In the genomic region with DNA sequence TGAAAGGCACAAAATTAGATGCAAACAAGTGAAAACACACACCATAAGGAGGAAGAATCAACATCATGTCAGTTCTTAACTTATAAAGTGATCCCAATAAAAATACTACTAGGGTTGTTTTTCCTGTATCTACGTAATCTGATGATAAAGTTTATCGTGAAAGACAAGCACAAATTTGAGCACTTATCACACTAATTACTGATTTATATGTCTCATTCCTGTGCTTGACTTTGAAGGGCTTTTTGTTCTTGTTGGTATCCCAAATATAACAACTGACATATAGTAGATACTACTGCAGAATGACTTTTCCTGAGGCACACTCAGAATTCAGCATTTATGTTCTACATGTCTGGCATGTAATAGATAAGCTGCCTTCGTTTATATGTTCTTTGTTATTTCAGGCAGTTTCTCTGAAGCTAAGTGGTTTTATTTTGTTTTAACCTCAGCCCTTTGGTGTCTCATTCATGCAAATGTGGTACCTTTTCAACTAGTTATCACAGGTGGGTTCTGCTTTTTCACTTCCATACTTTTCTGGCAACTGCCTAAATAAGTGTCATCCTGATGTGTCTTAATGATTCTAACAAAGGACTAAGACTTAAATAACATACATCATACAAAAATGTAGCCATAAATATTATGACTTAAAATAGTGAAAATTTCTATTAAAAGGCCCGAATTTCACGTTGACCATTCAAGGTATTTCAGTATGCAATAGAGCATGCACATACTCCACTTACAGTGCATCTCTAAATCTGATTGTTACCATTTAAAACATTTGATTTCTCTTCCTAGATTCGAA, we compare ENCODE assay signal across 1 cellular context.
A peak's percentile ranks its signal among the peaks of the same experiment; 100 is the strongest.
TF ChIP-seq lines count a peak whose summit lies in the region.

No MANE protein-coding gene starts in this region.

TF ChIP-seq in K562, 482 proteins besides CTCF, POLR2A, EP300 and RAD21 (continued from another document):
- TF ChIP-seq, protein P1, sequence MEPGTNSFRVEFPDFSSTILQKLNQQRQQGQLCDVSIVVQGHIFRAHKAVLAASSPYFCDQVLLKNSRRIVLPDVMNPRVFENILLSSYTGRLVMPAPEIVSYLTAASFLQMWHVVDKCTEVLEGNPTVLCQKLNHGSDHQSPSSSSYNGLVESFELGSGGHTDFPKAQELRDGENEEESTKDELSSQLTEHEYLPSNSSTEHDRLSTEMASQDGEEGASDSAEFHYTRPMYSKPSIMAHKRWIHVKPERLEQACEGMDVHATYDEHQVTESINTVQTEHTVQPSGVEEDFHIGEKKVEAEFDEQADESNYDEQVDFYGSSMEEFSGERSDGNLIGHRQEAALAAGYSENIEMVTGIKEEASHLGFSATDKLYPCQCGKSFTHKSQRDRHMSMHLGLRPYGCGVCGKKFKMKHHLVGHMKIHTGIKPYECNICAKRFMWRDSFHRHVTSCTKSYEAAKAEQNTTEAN (CRISPR knock-in tag; IDR thresholded peaks at IDR 0.05) = no peak
- TF ChIP-seq TEAD4 (IDR thresholded peaks at IDR 0.05; ENCODE audit: low read length) = peak; percentile 34; the same call in 1 of the 2 replicates
- no peak for TF ChIP-seq TEAD4 (CRISPR knock-in tag; IDR thresholded peaks at IDR 0.05; ENCODE audit: borderline replicate concordance)
- TF ChIP-seq, protein P2, sequence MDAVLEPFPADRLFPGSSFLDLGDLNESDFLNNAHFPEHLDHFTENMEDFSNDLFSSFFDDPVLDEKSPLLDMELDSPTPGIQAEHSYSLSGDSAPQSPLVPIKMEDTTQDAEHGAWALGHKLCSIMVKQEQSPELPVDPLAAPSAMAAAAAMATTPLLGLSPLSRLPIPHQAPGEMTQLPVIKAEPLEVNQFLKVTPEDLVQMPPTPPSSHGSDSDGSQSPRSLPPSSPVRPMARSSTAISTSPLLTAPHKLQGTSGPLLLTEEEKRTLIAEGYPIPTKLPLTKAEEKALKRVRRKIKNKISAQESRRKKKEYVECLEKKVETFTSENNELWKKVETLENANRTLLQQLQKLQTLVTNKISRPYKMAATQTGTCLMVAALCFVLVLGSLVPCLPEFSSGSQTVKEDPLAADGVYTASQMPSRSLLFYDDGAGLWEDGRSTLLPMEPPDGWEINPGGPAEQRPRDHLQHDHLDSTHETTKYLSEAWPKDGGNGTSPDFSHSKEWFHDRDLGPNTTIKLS (IDR thresholded peaks at IDR 0.05; ENCODE audit: borderline replicate concordance, low read depth) = no peak
- TF ChIP-seq, protein P3, sequence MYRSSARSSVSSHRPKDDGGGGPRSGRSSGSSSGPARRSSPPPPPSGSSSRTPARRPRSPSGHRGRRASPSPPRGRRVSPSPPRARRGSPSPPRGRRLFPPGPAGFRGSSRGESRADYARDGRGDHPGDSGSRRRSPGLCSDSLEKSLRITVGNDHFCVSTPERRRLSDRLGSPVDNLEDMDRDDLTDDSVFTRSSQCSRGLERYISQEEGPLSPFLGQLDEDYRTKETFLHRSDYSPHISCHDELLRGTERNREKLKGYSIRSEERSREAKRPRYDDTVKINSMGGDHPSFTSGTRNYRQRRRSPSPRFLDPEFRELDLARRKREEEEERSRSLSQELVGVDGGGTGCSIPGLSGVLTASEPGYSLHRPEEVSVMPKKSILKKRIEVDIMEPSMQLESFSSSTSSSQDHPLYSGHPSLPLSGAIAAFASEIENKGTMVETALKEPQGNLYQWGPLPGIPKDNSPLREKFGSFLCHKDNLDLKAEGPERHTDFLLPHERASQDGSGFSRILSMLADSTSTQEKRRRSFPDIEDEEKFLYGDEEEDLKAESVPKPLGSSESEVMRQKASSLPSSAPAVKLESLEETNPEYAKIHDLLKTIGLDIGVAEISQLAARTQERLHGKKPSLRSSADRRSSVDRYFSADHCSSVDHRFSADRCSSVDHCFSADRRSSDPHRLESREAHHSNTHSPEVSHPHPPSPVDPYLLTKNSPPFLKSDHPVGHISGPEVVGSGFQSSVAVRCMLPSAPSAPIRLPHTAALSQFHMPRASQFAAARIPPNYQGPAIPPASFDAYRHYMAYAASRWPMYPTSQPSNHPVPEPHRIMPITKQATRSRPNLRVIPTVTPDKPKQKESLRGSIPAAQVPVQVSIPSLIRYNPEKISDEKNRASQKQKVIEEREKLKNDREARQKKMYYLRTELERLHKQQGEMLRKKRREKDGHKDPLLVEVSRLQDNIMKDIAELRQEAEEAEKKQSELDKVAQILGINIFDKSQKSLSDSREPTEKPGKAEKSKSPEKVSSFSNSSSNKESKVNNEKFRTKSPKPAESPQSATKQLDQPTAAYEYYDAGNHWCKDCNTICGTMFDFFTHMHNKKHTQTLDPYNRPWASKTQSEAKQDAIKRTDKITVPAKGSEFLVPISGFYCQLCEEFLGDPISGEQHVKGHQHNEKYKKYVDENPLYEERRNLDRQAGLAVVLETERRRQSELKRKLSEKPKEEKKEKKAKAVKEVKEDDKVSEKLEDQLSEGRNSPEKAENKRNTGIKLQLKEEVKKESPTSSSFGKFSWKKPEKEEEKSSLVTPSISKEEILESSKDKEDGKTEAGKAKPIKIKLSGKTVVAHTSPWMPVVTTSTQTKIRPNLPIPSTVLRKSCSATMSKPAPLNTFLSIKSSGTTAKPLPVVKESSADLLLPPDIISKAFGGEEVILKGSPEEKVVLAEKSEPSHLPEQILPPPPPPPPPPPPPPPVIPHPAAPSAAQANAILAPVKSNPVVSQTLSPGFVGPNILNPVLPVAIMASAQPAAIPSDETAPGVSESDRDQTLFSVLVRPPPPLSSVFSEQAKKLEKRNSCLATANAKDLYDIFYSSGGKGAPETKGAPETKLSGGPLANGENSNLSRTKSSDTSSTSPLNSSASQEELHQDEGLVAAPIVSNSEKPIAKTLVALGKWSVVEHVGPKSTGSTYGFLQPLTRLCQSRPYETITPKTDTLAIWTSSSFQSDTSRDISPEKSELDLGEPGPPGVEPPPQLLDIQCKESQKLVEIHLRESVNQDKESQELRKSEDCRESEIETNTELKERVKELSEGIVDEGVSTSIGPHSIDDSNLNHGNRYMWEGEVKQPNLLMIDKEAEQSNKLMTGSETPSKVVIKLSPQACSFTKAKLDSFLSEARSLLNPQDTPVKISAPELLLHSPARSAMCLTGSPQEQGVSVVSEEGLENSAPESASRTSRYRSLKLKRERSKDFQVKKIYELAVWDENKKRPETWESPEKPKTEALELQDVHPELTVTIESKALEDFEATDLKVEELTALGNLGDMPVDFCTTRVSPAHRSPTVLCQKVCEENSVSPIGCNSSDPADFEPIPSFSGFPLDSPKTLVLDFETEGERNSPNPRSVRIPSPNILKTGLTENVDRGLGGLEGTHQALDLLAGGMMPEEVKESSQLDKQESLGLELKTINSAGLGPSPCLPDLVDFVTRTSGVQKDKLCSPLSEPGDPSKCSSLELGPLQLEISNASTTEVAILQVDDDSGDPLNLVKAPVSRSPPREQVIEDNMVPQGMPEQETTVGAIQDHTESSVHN (IDR thresholded peaks at IDR 0.05; ENCODE audit: borderline replicate concordance in 1 of 2, low read depth in 1 of 2) = no peak
- TF ChIP-seq SMARCA4 (IDR thresholded peaks at IDR 0.05) = peak; percentile 21; the same call in 1 of the 2 replicates
- no peak for TF ChIP-seq ZNF316 (IDR thresholded peaks at IDR 0.05)
- no peak for TF ChIP-seq ZNF668 (CRISPR knock-in tag; IDR thresholded peaks at IDR 0.05)
- TF ChIP-seq POLR2AphosphoS5 (IDR thresholded peaks at IDR 0.05; ENCODE audit: control insufficient read depth, insufficient read depth, low read depth, low read length) = no peak
- TF ChIP-seq, protein P4, sequence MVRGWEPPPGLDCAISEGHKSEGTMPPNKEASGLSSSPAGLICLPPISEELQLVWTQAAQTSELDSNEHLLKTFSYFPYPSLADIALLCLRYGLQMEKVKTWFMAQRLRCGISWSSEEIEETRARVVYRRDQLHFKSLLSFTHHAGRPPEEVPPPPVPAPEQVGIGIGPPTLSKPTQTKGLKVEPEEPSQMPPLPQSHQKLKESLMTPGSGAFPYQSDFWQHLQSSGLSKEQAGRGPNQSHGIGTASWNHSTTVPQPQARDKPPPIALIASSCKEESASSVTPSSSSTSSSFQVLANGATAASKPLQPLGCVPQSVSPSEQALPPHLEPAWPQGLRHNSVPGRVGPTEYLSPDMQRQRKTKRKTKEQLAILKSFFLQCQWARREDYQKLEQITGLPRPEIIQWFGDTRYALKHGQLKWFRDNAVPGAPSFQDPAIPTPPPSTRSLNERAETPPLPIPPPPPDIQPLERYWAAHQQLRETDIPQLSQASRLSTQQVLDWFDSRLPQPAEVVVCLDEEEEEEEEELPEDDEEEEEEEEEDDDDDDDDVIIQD (CRISPR knock-in tag; IDR thresholded peaks at IDR 0.05) = no peak
- no peak for TF ChIP-seq TCFL5 (CRISPR knock-in tag; conservative IDR thresholded peaks at IDR 0.05)
- TF ChIP-seq TCF3 (CRISPR knock-in tag; IDR thresholded peaks at IDR 0.05) = peak; percentile 65
- TF ChIP-seq MTA2 (IDR thresholded peaks at IDR 0.05; ENCODE audit: low read depth) = peak; percentile 19; the same call in 1 of the 2 replicates
- no peak for TF ChIP-seq EP400 (IDR thresholded peaks at IDR 0.05)
- TF ChIP-seq, protein P5, sequence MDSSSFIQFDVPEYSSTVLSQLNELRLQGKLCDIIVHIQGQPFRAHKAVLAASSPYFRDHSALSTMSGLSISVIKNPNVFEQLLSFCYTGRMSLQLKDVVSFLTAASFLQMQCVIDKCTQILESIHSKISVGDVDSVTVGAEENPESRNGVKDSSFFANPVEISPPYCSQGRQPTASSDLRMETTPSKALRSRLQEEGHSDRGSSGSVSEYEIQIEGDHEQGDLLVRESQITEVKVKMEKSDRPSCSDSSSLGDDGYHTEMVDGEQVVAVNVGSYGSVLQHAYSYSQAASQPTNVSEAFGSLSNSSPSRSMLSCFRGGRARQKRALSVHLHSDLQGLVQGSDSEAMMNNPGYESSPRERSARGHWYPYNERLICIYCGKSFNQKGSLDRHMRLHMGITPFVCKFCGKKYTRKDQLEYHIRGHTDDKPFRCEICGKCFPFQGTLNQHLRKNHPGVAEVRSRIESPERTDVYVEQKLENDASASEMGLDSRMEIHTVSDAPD (CRISPR knock-in tag; IDR thresholded peaks at IDR 0.05) = no peak
- TF ChIP-seq CTBP1 (IDR thresholded peaks at IDR 0.05; ENCODE audit: borderline replicate concordance) = no peak
- 0 out of 4 replicates have a peak, but pooled peaks of 1 of the 2 experiments have one; percentile 9 for TF ChIP-seq FOXA3 (CRISPR knock-in tag; conservative IDR thresholded peaks at IDR 0.05 in 1 of 2, IDR thresholded peaks at IDR 0.05 in 1 of 2)
- TF ChIP-seq L3MBTL2 (IDR thresholded peaks at IDR 0.05) = no peak
- TF ChIP-seq TRIM28 (IDR thresholded peaks at IDR 0.05) = no peak
- TF ChIP-seq SNIP1 (IDR thresholded peaks at IDR 0.05; ENCODE audit: low read depth) = no peak
- TF ChIP-seq GABPB2 (CRISPR knock-in tag; conservative IDR thresholded peaks at IDR 0.05) = no peak
- no peak for TF ChIP-seq ZFPM2 (CRISPR knock-in tag; IDR thresholded peaks at IDR 0.05)
- 0 out of 2 replicates have a peak, but pooled peaks have one; percentile 49 for TF ChIP-seq MYNN (IDR thresholded peaks at IDR 0.05)
- no peak for TF ChIP-seq MYNN (CRISPR knock-in tag; IDR thresholded peaks at IDR 0.05)
- TF ChIP-seq EWSR1 (IDR thresholded peaks at IDR 0.05; ENCODE audit: borderline replicate concordance, low read depth, partially characterized antibody) = no peak
- TF ChIP-seq TAL1 (IDR thresholded peaks at IDR 0.05) = peak; percentile 57
- TF ChIP-seq POLR3A (IDR thresholded peaks at IDR 0.05; ENCODE audit: borderline replicate concordance, extremely low read depth, insufficient read depth, insufficient read length) = no peak
- TF ChIP-seq RBM34 (IDR thresholded peaks at IDR 0.05; ENCODE audit: borderline replicate concordance, insufficient read depth, low read length) = no peak
- no peak for TF ChIP-seq CHCHD3 (CRISPR knock-in tag; IDR thresholded peaks at IDR 0.05)
- TF ChIP-seq, protein P6, sequence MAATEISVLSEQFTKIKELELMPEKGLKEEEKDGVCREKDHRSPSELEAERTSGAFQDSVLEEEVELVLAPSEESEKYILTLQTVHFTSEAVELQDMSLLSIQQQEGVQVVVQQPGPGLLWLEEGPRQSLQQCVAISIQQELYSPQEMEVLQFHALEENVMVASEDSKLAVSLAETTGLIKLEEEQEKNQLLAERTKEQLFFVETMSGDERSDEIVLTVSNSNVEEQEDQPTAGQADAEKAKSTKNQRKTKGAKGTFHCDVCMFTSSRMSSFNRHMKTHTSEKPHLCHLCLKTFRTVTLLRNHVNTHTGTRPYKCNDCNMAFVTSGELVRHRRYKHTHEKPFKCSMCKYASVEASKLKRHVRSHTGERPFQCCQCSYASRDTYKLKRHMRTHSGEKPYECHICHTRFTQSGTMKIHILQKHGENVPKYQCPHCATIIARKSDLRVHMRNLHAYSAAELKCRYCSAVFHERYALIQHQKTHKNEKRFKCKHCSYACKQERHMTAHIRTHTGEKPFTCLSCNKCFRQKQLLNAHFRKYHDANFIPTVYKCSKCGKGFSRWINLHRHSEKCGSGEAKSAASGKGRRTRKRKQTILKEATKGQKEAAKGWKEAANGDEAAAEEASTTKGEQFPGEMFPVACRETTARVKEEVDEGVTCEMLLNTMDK (IDR thresholded peaks at IDR 0.05; ENCODE audit: borderline replicate concordance, insufficient read depth, low read depth, low read length, poor library complexity, severe bottlenecking) = no peak
TF ChIP-seq in K562: peak in this region for 9.
